9 cellular contexts compared by ENCODE assay signal in genomic region chr3:32045091-32045964, GRCh38.
A peak's percentile ranks its signal among the peaks of the same experiment; 100 is the strongest.
DNase-seq lines count a peak whose midpoint lies in the region; ATAC-seq, FAIRE-seq and TF ChIP-seq lines count a peak whose summit lies in the region.
"Had no signal": no experiment of that assay in that cellular context is flagged by ENCODE, and none has a peak within 500 bp of the region (broad histone marks: within the 10 kb centered on the region; RNA-seq: fewer than 3 reads in every experiment).

No MANE protein-coding gene starts in this region.

- peak; percentile 5 for DNase-seq in NCI-H2107 treated with DMSO at 0.1 percent for 48 hours (lab: John Stamatoyannopoulos, UW; ENCODE audit: unreplicated experiment)
- DNase-seq in NCI-H2107 (lab: John Stamatoyannopoulos, UW) = no peak
- peak; percentile 73 to 91 (median 80) for DNase-seq in body of pancreas
- peak; percentile 63 for DNase-seq in left kidney (ENCODE audit: low read depth, low spot score)
- peak; percentile 52 for DNase-seq in urothelium cell line (ENCODE audit: low spot score)

- TF ChIP-seq POLR2A in body of pancreas (IDR thresholded peaks at IDR 0.05) = peak in 1 of 3 donors; percentile 23

- 8 to 14% methylated on average over 5 of the region's 5 CpGs for WGBS in body of pancreas, 2 donors

- peak overlapping the region; percentile 74 to 89 (median 84) for H3K27ac ChIP-seq in body of pancreas

- no peak overlapping the region for H3K4me3 ChIP-seq in body of pancreas

- peaks cover 37% of the 10 kb centered on the region for H3K4me1 ChIP-seq in body of pancreas

- peak in 4 of 7 experiments; percentile 41 to 50 (median 43) for TF ChIP-seq CTCF in body of pancreas (IDR thresholded peaks at IDR 0.05)

- H3K36me3 ChIP-seq in body of pancreas (replicated peaks in 1 of 2; ENCODE audit: insufficient read depth in 1 of 2, low read depth in 2 of 2) = no peaks in the 10 kb centered on the region

- intact Hi-C loops in body of pancreas (cut with DNase I) = no loop called here

- H3K9me3 ChIP-seq in body of pancreas = peaks cover 0 to 12% (median 0%) of the 10 kb centered on the region in 3 donors

- peak; percentile 98 for ATAC-seq in body of pancreas
- ATAC-seq in GM21390 (IDR thresholded peaks at IDR 0.05; ENCODE audit: unreplicated experiment) = no peak
- ATAC-seq in HG02571 (IDR thresholded peaks at IDR 0.05; ENCODE audit: unreplicated experiment) = no peak
- no peak for ATAC-seq in HG02973 (IDR thresholded peaks at IDR 0.05; ENCODE audit: unreplicated experiment)

- H3K27me3 ChIP-seq in body of pancreas = no peaks in the 10 kb centered on the region

- FAIRE-seq in urothelium cell line (lab: Jason Lieb, UNC) = no peak
- FAIRE-seq: A204.1 had no signal
